Comparison of ENCODE assay signal across 10 cellular contexts in genomic region chr20:1377984-1378742, GRCh38. TPM values are rescaled to one million over a fixed set of nuclear protein-coding genes. Genes with fewer than 3 reads are reported as not detected.
DNase-seq lines count a peak whose midpoint lies in the region; ATAC-seq, FAIRE-seq and TF ChIP-seq lines count a peak whose summit lies in the region.
"Had no signal": no experiment of that assay in that cellular context is flagged by ENCODE, and none has a peak within 500 bp of the region (broad histone marks: within the 10 kb centered on the region; RNA-seq: fewer than 3 reads in every experiment).

No MANE protein-coding gene starts in this region.

- H3K79me2 ChIP-seq in smooth muscle cell (ENCODE audit: low read depth), result peaks cover 96% of the 10 kb centered on the region

- H2AFZ ChIP-seq in smooth muscle cell (ENCODE audit: low read depth), result no peak overlapping the region

- peaks cover 15% of the 10 kb centered on the region for H3F3A ChIP-seq in smooth muscle cell (ENCODE audit: low read depth)

- H3K4me3 ChIP-seq in smooth muscle cell, result no peak overlapping the region

- WGBS in smooth muscle cell (ENCODE audit: low lambda C conversion rate), result 69% methylated on average over 6 of the region's 6 CpGs

- H4K20me1 ChIP-seq in smooth muscle cell (ENCODE audit: low read depth), result peaks cover 98% of the 10 kb centered on the region

- H3K27me3 ChIP-seq in smooth muscle cell (ENCODE audit: low read depth), result no peaks in the 10 kb centered on the region

- no peaks in the 10 kb centered on the region for H3K9me3 Mint-ChIP-seq in endothelial cell (ENCODE audit: unreplicated experiment)

- H3K4me1 ChIP-seq in smooth muscle cell (ENCODE audit: low read depth), result peaks cover 12% of the 10 kb centered on the region

- no peaks in the 10 kb centered on the region for H3K9me3 ChIP-seq in smooth muscle cell (replicated peaks; ENCODE audit: low read depth)

- peak overlapping the region; percentile 35 for H3K9ac ChIP-seq in smooth muscle cell (ENCODE audit: low read depth)

- no peak overlapping the region for H3K4me3 Mint-ChIP-seq in endothelial cell (ENCODE audit: unreplicated experiment)

- H3K27ac ChIP-seq in RWPE1, result peak overlapping the region; percentile 35
- peak overlapping the region; percentile 92 for H3K27ac ChIP-seq in smooth muscle cell (ENCODE audit: low read depth)

- peak; percentile 42 to 53 for ATAC-seq in activated CD4-positive, CD25-positive, alpha-beta regulatory T cell treated with anti-CD3 and anti-CD28 coated beads, Interleukin-2, amount 50 U/mL, for 24 hours

- H3K36me3 ChIP-seq in smooth muscle cell (ENCODE audit: low read depth), result no peaks in the 10 kb centered on the region

- CTCF ChIA-PET in RWPE1 (lab: Yijun Ruan, JAX), result no interaction called here

- peaks cover 96% of the 10 kb centered on the region for H3K4me1 Mint-ChIP-seq in endothelial cell (ENCODE audit: unreplicated experiment)

- peaks cover 7% of the 10 kb centered on the region for H3K27me3 Mint-ChIP-seq in endothelial cell (ENCODE audit: unreplicated experiment)

- peaks cover 25% of the 10 kb centered on the region for H3K36me3 Mint-ChIP-seq in endothelial cell (ENCODE audit: low read depth, unreplicated experiment)

- no peak for FAIRE-seq in frontal cortex (lab: Jason Lieb, UNC)
- FAIRE-seq: A204.1 had no signal

- peak overlapping the region; percentile 28 for H3K4me2 ChIP-seq in smooth muscle cell

- POLR2A ChIA-PET in RWPE1 (lab: Yijun Ruan, JAX; ENCODE audit: low non-redundant PET), result no interaction called here

- DNase-seq in activated CD4-positive, CD25-positive, alpha-beta regulatory T cell treated with anti-CD3 and anti-CD28 coated beads, Interleukin-2, amount 50 U/mL, for 72 hours, result no peak
- DNase-seq in RWPE1 (ENCODE audit: low spot score) (peak; percentile 49), endothelial cell (ENCODE audit: low spot score) (no peak), smooth muscle cell (lab: John Stamatoyannopoulos, UW; ENCODE audit: unreplicated experiment) (no peak), occipital lobe (lab: John Stamatoyannopoulos, UW) (no peak), frontal cortex (ENCODE audit: low spot score in 2 of 2) (no peak), NCI-H748 (lab: John Stamatoyannopoulos, UW; ENCODE audit: unreplicated experiment) (no peak)
- DNase-seq: NCI-H2029 treated with DMSO at 0.1 percent for 48 hours had no signal

- TF ChIP-seq CTCF in RWPE1 (conservative IDR thresholded peaks at IDR 0.05; ENCODE audit: low read depth) (no peak), endothelial cell (IDR thresholded peaks at IDR 0.05; ENCODE audit: unreplicated experiment) (no peak), smooth muscle cell (IDR thresholded peaks at IDR 0.05; ENCODE audit: borderline replicate concordance, insufficient read depth, poor library complexity, severe bottlenecking) (no peak)

- peak overlapping the region; percentile 91 for H3K27ac Mint-ChIP-seq in endothelial cell (ENCODE audit: unreplicated experiment)

RNA-seq across cellular contexts. Expression of gene FKBP1A, which starts 14.7 kb away (rescaled TPM):
- total RNA-seq in endothelial cell (ENCODE audit: unreplicated experiment), result 952 TPM
- 137 and 184 TPM in 2 replicates for total RNA-seq in smooth muscle cell
- 150 and 163 TPM in 2 replicates for polyA plus RNA-seq in smooth muscle cell
- 79.4 TPM for total RNA-seq in occipital lobe
- total RNA-seq in frontal cortex, result 83.2 TPM

RNA-seq across cellular contexts. Expression of gene SDCBP2, which starts 49.2 kb away (rescaled TPM):
- total RNA-seq in endothelial cell (ENCODE audit: unreplicated experiment), result 10.1 TPM
- 2.9 and 3.6 TPM in 2 replicates for total RNA-seq in smooth muscle cell
- polyA plus RNA-seq in smooth muscle cell, result 2.6 and 4.7 TPM in 2 replicates
- 2.0 TPM for total RNA-seq in occipital lobe
- 3.3 TPM for total RNA-seq in frontal cortex
